Comparison of ENCODE assay signal across 22 cellular contexts in the genomic region with DNA sequence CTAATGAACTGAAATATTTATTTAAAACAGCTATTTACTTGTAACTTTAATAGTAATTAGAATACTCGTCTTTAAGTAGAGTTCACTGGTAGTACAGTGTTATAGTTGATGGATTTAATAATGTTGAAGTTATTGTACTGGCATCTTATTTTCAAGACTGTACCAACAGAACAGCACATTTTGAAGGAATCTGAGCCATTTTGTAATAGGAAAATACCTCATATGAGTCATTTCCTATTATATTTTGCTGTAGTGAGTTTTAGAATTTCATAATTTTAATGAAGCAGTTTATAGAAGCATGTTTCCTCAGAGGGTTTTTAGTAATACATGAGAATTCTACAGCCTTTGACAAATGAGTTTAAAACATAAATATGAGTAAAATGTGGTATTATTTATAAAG.
DNase-seq lines count a peak whose midpoint lies in the region; ATAC-seq, FAIRE-seq and TF ChIP-seq lines count a peak whose summit lies in the region.
"Had no signal": no experiment of that assay in that cellular context is flagged by ENCODE, and none has a peak within 500 bp of the region (broad histone marks: within the 10 kb centered on the region; RNA-seq: fewer than 3 reads in every experiment).

No MANE protein-coding gene starts in this region.

- POLR2A ChIA-PET in IMR-90 (lab: Charles Lee; ENCODE audit: unreplicated experiment) = no interaction called here
- POLR2A ChIA-PET in naive thymus-derived CD4-positive, alpha-beta T cell (lab: Charles Lee) = no interaction called here

- no peak overlapping the region for H3K18ac ChIP-seq in IMR-90 (ENCODE audit: low read depth, low read length)

- H4K8ac ChIP-seq in IMR-90 (ENCODE audit: low read depth in 2 of 2, low read length in 2 of 2) = no peak overlapping the region

- no CpG with 5 or more reads among the region's 1 CpG for WGBS in IMR-90 (ENCODE audit: extremely low coverage in 2 of 2, insufficient read length in 1 of 2), 2 experiments

- no peak overlapping the region for H3K56ac ChIP-seq in IMR-90 (ENCODE audit: extremely low read depth, insufficient read depth, low read length)

- H4K5ac ChIP-seq in IMR-90 (ENCODE audit: low read depth, low read length) = no peak overlapping the region

- in situ Hi-C loops in IMR-90 (cut with MboI; ENCODE audit: low sequenced_read_pairs) = no loop called here

- ATAC-seq in IMR-90 (ENCODE audit: low read depth) = no peak
- no peak for ATAC-seq in HG03139 (IDR thresholded peaks at IDR 0.05; ENCODE audit: unreplicated experiment)
- ATAC-seq in naive thymus-derived CD4-positive, alpha-beta T cell = no peak
- ATAC-seq: activated CD4-positive, alpha-beta T cell treated with anti-CD3 and anti-CD28 coated beads for 36 hours; stimulated activated naive B cell treated with anti-CD40 and anti-IgM and Interleukin-4, amounts not matched to agents 10 μg/mL and 1 μg/mL and 100 μg/mL, for 72 hours; upper lobe of right lung had no signal

- H2BK15ac ChIP-seq in IMR-90 (ENCODE audit: low read depth, low read length) = no peak overlapping the region

- no peak overlapping the region for H3K4me3 ChIP-seq in IMR-90 (ENCODE audit: insufficient read depth, low read depth, low read length)
- H3K4me3 ChIP-seq in bronchial epithelial cell (ENCODE audit: low read depth, low read length) = no peak overlapping the region
- H3K4me3 ChIP-seq in naive thymus-derived CD4-positive, alpha-beta T cell (ENCODE audit: low read length) = no peak overlapping the region
- H3K4me3 ChIP-seq: ovary, SJCRH30, spleen, upper lobe of right lung had no signal

- H2AK5ac ChIP-seq in IMR-90 (ENCODE audit: low read depth, low read length) = no peak overlapping the region

- H3K9me1 ChIP-seq in IMR-90 (ENCODE audit: insufficient read depth, low read length) = no peaks in the 10 kb centered on the region

- no peaks in the 10 kb centered on the region for H3K79me1 ChIP-seq in IMR-90 (ENCODE audit: low read depth in 1 of 2, low read length in 2 of 2)

- CTCF ChIA-PET in IMR-90 (lab: Yijun Ruan, JAX) = no interaction called here
- CTCF ChIA-PET in naive thymus-derived CD4-positive, alpha-beta T cell (lab: Charles Lee) = no interaction called here

- H2BK20ac ChIP-seq in IMR-90 (ENCODE audit: low read depth, low read length) = no peak overlapping the region

- no peak overlapping the region for H3K27ac ChIP-seq in IMR-90 (ENCODE audit: insufficient read depth, low read length)
- no peak overlapping the region for H3K27ac ChIP-seq in naive thymus-derived CD4-positive, alpha-beta T cell (ENCODE audit: low read depth, low read length)
- H3K27ac ChIP-seq: ovary, SJCRH30, spleen, upper lobe of right lung had no signal

- H3K4me1 ChIP-seq in IMR-90 (ENCODE audit: control insufficient read depth, insufficient read depth, low read length) = no peaks in the 10 kb centered on the region
- H3K4me1 ChIP-seq in naive thymus-derived CD4-positive, alpha-beta T cell (ENCODE audit: control insufficient read depth in 2 of 2, insufficient read depth in 2 of 2, low read length in 2 of 2) = no peaks in the 10 kb centered on the region
- H3K4me1 ChIP-seq: SJCRH30, spleen, upper lobe of right lung had no signal

- no peaks in the 10 kb centered on the region for H3K36me3 ChIP-seq in IMR-90 (ENCODE audit: control insufficient read depth, insufficient read depth, low read length)
- H3K36me3 ChIP-seq in bronchial epithelial cell (ENCODE audit: control insufficient read depth, insufficient read depth, low read length) = no peaks in the 10 kb centered on the region
- no peaks in the 10 kb centered on the region for H3K36me3 ChIP-seq in naive thymus-derived CD4-positive, alpha-beta T cell (ENCODE audit: control insufficient read depth in 2 of 3, insufficient read depth in 3 of 3, low read length in 3 of 3)
- H3K36me3 ChIP-seq: ovary, SJCRH30, spleen, upper lobe of right lung had no signal

- FAIRE-seq in bronchial epithelial cell (lab: Jason Lieb, UNC) = no peak
- FAIRE-seq in HTR-8/SVneo (lab: Jason Lieb, UNC) = no peak
- FAIRE-seq: H1 had no signal

- peak; percentile 2 for DNase-seq in AG08395 (ENCODE audit: low spot score)
- DNase-seq in IMR-90 = peak; percentile 44
- peak; percentile 77 for DNase-seq in bronchial epithelial cell (ENCODE audit: low read depth)
- DNase-seq in glomerular endothelial cell (ENCODE audit: extremely low read depth, low read depth, low spot score) = peak; percentile 22
- DNase-seq in HK-2 (ENCODE audit: unreplicated experiment) = no peak
- no peak for DNase-seq in HTR-8/SVneo (ENCODE audit: insufficient read length, low spot score)
- no peak for DNase-seq in naive thymus-derived CD4-positive, alpha-beta T cell
- DNase-seq: ACHN; activated CD4-positive, alpha-beta T cell treated with anti-CD3 and anti-CD28 coated beads for 36 hours; activated CD8-positive, alpha-beta memory T cell treated with anti-CD3 and anti-CD28 coated beads, Interleukin-2, amount 50 U/mL, for 48 hours; activated naive CD4-positive, alpha-beta T cell treated with anti-CD3 and anti-CD28 coated beads for 36 hours; COR-L47; endodermal cell; NCI-H1105; NK-92 treated with Interleukin-12 subunit alpha and Interleukin-12 subunit beta, amount 100 ng/mL, for 24 hours; ovary; SJCRH30; spleen; stimulated activated naive B cell treated with anti-CD40 and anti-IgM and Interleukin-4, amounts not matched to agents 10 μg/mL and 1 μg/mL and 100 μg/mL, for 72 hours; upper lobe of right lung had no signal

- H3K27me3 Mint-ChIP-seq in naive thymus-derived CD4-positive, alpha-beta T cell = peaks cover 0 to 5% (median 5%) of the 10 kb centered on the region in 5 donors
- H3K27me3 Mint-ChIP-seq: stimulated activated naive B cell treated with anti-CD40 and anti-IgM and Interleukin-4, amounts not matched to agents 10 μg/mL and 1 μg/mL and 100 μg/mL, for 72 hours had no signal

- no peak for TF ChIP-seq RAD21 in IMR-90 (IDR thresholded peaks at IDR 0.05; ENCODE audit: low read length)

- no peak overlapping the region for H4K91ac ChIP-seq in IMR-90 (ENCODE audit: insufficient read depth, low read depth, low read length)

- H3K9me3 ChIP-seq in IMR-90 (ENCODE audit: control insufficient read depth, insufficient read depth, low read length) = no peaks in the 10 kb centered on the region
- no peaks in the 10 kb centered on the region for H3K9me3 ChIP-seq in naive thymus-derived CD4-positive, alpha-beta T cell (ENCODE audit: control insufficient read depth in 2 of 3, low read length in 3 of 3)
- H3K9me3 ChIP-seq: ovary, SJCRH30, spleen, upper lobe of right lung had no signal

- no peak overlapping the region for H2AK9ac ChIP-seq in IMR-90 (replicated peaks; ENCODE audit: low read depth, low read length, poor library complexity)

- no peaks in the 10 kb centered on the region for H3K9me3 Mint-ChIP-seq in naive thymus-derived CD4-positive, alpha-beta T cell
- H3K9me3 Mint-ChIP-seq: activated naive CD4-positive, alpha-beta T cell treated with anti-CD3 and anti-CD28 coated beads for 36 hours; endodermal cell; stimulated activated naive B cell treated with anti-CD40 and anti-IgM and Interleukin-4, amounts not matched to agents 10 μg/mL and 1 μg/mL and 100 μg/mL, for 72 hours had no signal

- H3K23ac ChIP-seq in IMR-90 (ENCODE audit: low read depth, low read length) = no peak overlapping the region

- H3K4me1 Mint-ChIP-seq in naive thymus-derived CD4-positive, alpha-beta T cell = no peaks in the 10 kb centered on the region
- H3K4me1 Mint-ChIP-seq: activated CD4-positive, alpha-beta T cell treated with anti-CD3 and anti-CD28 coated beads for 36 hours; stimulated activated naive B cell treated with anti-CD40 and anti-IgM and Interleukin-4, amounts not matched to agents 10 μg/mL and 1 μg/mL and 100 μg/mL, for 72 hours had no signal

- no peak overlapping the region for H3K14ac ChIP-seq in IMR-90 (replicated peaks; ENCODE audit: low read depth, low read length)

- H3K36me3 Mint-ChIP-seq in naive thymus-derived CD4-positive, alpha-beta T cell = no peaks in the 10 kb centered on the region
- H3K36me3 Mint-ChIP-seq: stimulated activated naive B cell treated with anti-CD40 and anti-IgM and Interleukin-4, amounts not matched to agents 10 μg/mL and 1 μg/mL and 100 μg/mL, for 72 hours had no signal

- no peak overlapping the region for H3K4me2 ChIP-seq in IMR-90 (ENCODE audit: low read depth, low read length)

- H4K20me1 ChIP-seq in IMR-90 (ENCODE audit: insufficient read depth, low read length) = no peaks in the 10 kb centered on the region

- dilution Hi-C loops in IMR-90 (cut with HindIII; ENCODE audit: low sequenced_read_pairs, unreplicated experiment) = no loop called here

- no peak overlapping the region for H2BK120ac ChIP-seq in IMR-90 (ENCODE audit: low read depth, low read length)

- H3K4me3 Mint-ChIP-seq in naive thymus-derived CD4-positive, alpha-beta T cell = no peak overlapping the region
- H3K4me3 Mint-ChIP-seq: activated CD4-positive, alpha-beta T cell treated with anti-CD3 and anti-CD28 coated beads for 36 hours; activated naive CD4-positive, alpha-beta T cell treated with anti-CD3 and anti-CD28 coated beads for 36 hours; endodermal cell; stimulated activated naive B cell treated with anti-CD40 and anti-IgM and Interleukin-4, amounts not matched to agents 10 μg/mL and 1 μg/mL and 100 μg/mL, for 72 hours had no signal

- BruUV-seq in IMR-90 (replicated peaks; lab: Mats Ljungman, UMichigan) = no TSS peak

- H3K4ac ChIP-seq in IMR-90 (ENCODE audit: low read depth, low read length) = no peak overlapping the region

- H3K27me3 ChIP-seq in IMR-90 (ENCODE audit: control insufficient read depth, insufficient read depth, low read length) (no peaks in the 10 kb centered on the region), bronchial epithelial cell (ENCODE audit: control insufficient read depth, insufficient read depth, low read length) (no peaks in the 10 kb centered on the region)
- H3K27me3 ChIP-seq in naive thymus-derived CD4-positive, alpha-beta T cell (ENCODE audit: control insufficient read depth in 2 of 2, insufficient read depth in 2 of 2, low read length in 2 of 2) = no peaks in the 10 kb centered on the region
- H3K27me3 ChIP-seq: ovary, spleen, upper lobe of right lung had no signal

- H3K27ac Mint-ChIP-seq in naive thymus-derived CD4-positive, alpha-beta T cell = no peak overlapping the region
- H3K27ac Mint-ChIP-seq: activated CD4-positive, alpha-beta T cell treated with anti-CD3 and anti-CD28 coated beads for 36 hours; activated naive CD4-positive, alpha-beta T cell treated with anti-CD3 and anti-CD28 coated beads for 36 hours; endodermal cell; stimulated activated naive B cell treated with anti-CD40 and anti-IgM and Interleukin-4, amounts not matched to agents 10 μg/mL and 1 μg/mL and 100 μg/mL, for 72 hours had no signal

- no peak overlapping the region for H2AFZ ChIP-seq in IMR-90 (replicated peaks; ENCODE audit: low read length, poor library complexity)

- no peak for TF ChIP-seq CTCF in IMR-90 (conservative IDR thresholded peaks at IDR 0.05; ENCODE audit: low read depth, low read length)
- no peak for TF ChIP-seq CTCF in bronchial epithelial cell (IDR thresholded peaks at IDR 0.05; ENCODE audit: insufficient read depth, low read length, severe bottlenecking)

- intact Hi-C loops in IMR-90 (cut with micrococcal nuclease) = no loop called here
- intact Hi-C loops in naive thymus-derived CD4-positive, alpha-beta T cell (cut with micrococcal nuclease) = no loop called here

- H3K9ac ChIP-seq in IMR-90 (ENCODE audit: low read depth, low read length) = no peak overlapping the region

- TF ChIP-seq POLR2A in IMR-90 (IDR thresholded peaks at IDR 0.05; ENCODE audit: low read depth, low read length) = no peak

- no peak overlapping the region for H2BK5ac ChIP-seq in IMR-90 (ENCODE audit: low read depth, low read length, poor library complexity, severe bottlenecking)

Comparison
In these comparisons a context has a peak if more than half of its experiments do, and no peak if none do; other contexts are left out.
1. DNase-seq: peak in AG08395 (single experiment), IMR-90 (single experiment), bronchial epithelial cell (single experiment) and glomerular endothelial cell (single experiment); none in HK-2 (single experiment), HTR-8/SVneo (single experiment) and naive thymus-derived CD4-positive, alpha-beta T cell (0 of 9).